ENCODE assay signal across 1 cellular context in genomic region chr5:68066277-68066955, GRCh38.
TF ChIP-seq lines count a peak whose summit lies in the region.

No MANE protein-coding gene starts in this region.

TF ChIP-seq in GM23338, 12 proteins besides CTCF, POLR2A, EP300 and RAD21 (continued from another document):
- TF ChIP-seq ZNF462 (CRISPR knock-in tag; IDR thresholded peaks at IDR 0.05) (no peak), CREB1 (CRISPR knock-in tag; IDR thresholded peaks at IDR 0.05; ENCODE audit: low read depth) (no peak), ETS1 (IDR thresholded peaks at IDR 0.05) (no peak), STAT1 (IDR thresholded peaks at IDR 0.05; ENCODE audit: unreplicated experiment) (no peak), POLR2AphosphoS5 (IDR thresholded peaks at IDR 0.05; ENCODE audit: low read depth) (no peak), NANOG (IDR thresholded peaks at IDR 0.05; ENCODE audit: borderline replicate concordance) (no peak), REST (IDR thresholded peaks at IDR 0.05; ENCODE audit: unreplicated experiment) (no peak), EZH2 (IDR thresholded peaks at IDR 0.05; ENCODE audit: low read depth, unreplicated experiment) (no peak), ZNF114 (CRISPR knock-in tag; IDR thresholded peaks at IDR 0.05) (no peak)
TF ChIP-seq in GM23338: peak in this region for 0.
